Comparison of ENCODE assay signal across 1 cellular context in genomic region chr1:169138866-169139670, GRCh38.
TF ChIP-seq lines count a peak whose summit lies in the region.

No MANE protein-coding gene starts in this region.

TF ChIP-seq in GM12878, 131 proteins besides CTCF, POLR2A, EP300 and RAD21 (continued from another document and continues in another):
- no peak for TF ChIP-seq ZNF592 (IDR thresholded peaks at IDR 0.05)
- TF ChIP-seq NFIC (IDR thresholded peaks at IDR 0.05; ENCODE audit: low read depth, low read length): peak; percentile 98
- peak; percentile 85 for TF ChIP-seq NR2F1 (conservative IDR thresholded peaks at IDR 0.05)
- no peak for TF ChIP-seq WRNIP1 (IDR thresholded peaks at IDR 0.05; ENCODE audit: borderline replicate concordance, low read depth, low read length)
- TF ChIP-seq IKZF1 (conservative IDR thresholded peaks at IDR 0.05): peak; percentile 68
- peak; percentile 73 for TF ChIP-seq SKIL (IDR thresholded peaks at IDR 0.05; ENCODE audit: low read depth, poor library complexity, severe bottlenecking)
- TF ChIP-seq FOXM1 (IDR thresholded peaks at IDR 0.05; ENCODE audit: low read depth, low read length): peak; percentile 92
- TF ChIP-seq RFX5 (IDR thresholded peaks at IDR 0.05; ENCODE audit: low read depth, low read length): no peak
- TF ChIP-seq NRF1 (conservative IDR thresholded peaks at IDR 0.05; ENCODE audit: low read depth, low read length): no peak
- TF ChIP-seq, protein P1, sequence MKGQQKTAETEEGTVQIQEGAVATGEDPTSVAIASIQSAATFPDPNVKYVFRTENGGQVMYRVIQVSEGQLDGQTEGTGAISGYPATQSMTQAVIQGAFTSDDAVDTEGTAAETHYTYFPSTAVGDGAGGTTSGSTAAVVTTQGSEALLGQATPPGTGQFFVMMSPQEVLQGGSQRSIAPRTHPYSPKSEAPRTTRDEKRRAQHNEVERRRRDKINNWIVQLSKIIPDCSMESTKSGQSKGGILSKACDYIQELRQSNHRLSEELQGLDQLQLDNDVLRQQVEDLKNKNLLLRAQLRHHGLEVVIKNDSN (IDR thresholded peaks at IDR 0.05; ENCODE audit: borderline replicate concordance, extremely low read length, insufficient read depth, low read depth, low read length): no peak
- TF ChIP-seq TBL1XR1 (IDR thresholded peaks at IDR 0.05; ENCODE audit: low read depth, low read length): peak; percentile 60; the same call in 1 of the 2 replicates
- TF ChIP-seq MYB (IDR thresholded peaks at IDR 0.05; ENCODE audit: borderline replicate concordance, low read depth, low read length): no peak
- TF ChIP-seq ASH2L (IDR thresholded peaks at IDR 0.05; ENCODE audit: borderline replicate concordance, low read depth): no peak
- TF ChIP-seq, protein P2, sequence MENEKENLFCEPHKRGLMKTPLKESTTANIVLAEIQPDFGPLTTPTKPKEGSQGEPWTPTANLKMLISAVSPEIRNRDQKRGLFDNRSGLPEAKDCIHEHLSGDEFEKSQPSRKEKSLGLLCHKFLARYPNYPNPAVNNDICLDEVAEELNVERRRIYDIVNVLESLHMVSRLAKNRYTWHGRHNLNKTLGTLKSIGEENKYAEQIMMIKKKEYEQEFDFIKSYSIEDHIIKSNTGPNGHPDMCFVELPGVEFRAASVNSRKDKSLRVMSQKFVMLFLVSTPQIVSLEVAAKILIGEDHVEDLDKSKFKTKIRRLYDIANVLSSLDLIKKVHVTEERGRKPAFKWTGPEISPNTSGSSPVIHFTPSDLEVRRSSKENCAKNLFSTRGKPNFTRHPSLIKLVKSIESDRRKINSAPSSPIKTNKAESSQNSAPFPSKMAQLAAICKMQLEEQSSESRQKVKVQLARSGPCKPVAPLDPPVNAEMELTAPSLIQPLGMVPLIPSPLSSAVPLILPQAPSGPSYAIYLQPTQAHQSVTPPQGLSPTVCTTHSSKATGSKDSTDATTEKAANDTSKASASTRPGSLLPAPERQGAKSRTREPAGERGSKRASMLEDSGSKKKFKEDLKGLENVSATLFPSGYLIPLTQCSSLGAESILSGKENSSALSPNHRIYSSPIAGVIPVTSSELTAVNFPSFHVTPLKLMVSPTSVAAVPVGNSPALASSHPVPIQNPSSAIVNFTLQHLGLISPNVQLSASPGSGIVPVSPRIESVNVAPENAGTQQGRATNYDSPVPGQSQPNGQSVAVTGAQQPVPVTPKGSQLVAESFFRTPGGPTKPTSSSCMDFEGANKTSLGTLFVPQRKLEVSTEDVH (IDR thresholded peaks at IDR 0.05; ENCODE audit: low read depth, partially characterized antibody): no peak
- peak in 1 of 2 experiments; percentile 10; a peak in 1 of 4 replicates for TF ChIP-seq BHLHE40 (IDR thresholded peaks at IDR 0.05; ENCODE audit: borderline replicate concordance in 1 of 2, low read depth in 2 of 2, low read length in 1 of 2)
- peak; percentile 98 for TF ChIP-seq ATF2 (IDR thresholded peaks at IDR 0.05; ENCODE audit: low read length)
- peak; percentile 96 for TF ChIP-seq BACH1 (IDR thresholded peaks at IDR 0.05; ENCODE audit: borderline replicate concordance)
- TF ChIP-seq, protein P3, sequence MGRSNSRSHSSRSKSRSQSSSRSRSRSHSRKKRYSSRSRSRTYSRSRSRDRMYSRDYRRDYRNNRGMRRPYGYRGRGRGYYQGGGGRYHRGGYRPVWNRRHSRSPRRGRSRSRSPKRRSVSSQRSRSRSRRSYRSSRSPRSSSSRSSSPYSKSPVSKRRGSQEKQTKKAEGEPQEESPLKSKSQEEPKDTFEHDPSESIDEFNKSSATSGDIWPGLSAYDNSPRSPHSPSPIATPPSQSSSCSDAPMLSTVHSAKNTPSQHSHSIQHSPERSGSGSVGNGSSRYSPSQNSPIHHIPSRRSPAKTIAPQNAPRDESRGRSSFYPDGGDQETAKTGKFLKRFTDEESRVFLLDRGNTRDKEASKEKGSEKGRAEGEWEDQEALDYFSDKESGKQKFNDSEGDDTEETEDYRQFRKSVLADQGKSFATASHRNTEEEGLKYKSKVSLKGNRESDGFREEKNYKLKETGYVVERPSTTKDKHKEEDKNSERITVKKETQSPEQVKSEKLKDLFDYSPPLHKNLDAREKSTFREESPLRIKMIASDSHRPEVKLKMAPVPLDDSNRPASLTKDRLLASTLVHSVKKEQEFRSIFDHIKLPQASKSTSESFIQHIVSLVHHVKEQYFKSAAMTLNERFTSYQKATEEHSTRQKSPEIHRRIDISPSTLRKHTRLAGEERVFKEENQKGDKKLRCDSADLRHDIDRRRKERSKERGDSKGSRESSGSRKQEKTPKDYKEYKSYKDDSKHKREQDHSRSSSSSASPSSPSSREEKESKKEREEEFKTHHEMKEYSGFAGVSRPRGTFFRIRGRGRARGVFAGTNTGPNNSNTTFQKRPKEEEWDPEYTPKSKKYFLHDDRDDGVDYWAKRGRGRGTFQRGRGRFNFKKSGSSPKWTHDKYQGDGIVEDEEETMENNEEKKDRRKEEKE (IDR thresholded peaks at IDR 0.05): no peak
- peak; percentile 87 for TF ChIP-seq ZNF24 (IDR thresholded peaks at IDR 0.05)
- TF ChIP-seq YY1 (IDR thresholded peaks at IDR 0.05; ENCODE audit: low read depth, low read length): no peak
- TF ChIP-seq, protein P4, sequence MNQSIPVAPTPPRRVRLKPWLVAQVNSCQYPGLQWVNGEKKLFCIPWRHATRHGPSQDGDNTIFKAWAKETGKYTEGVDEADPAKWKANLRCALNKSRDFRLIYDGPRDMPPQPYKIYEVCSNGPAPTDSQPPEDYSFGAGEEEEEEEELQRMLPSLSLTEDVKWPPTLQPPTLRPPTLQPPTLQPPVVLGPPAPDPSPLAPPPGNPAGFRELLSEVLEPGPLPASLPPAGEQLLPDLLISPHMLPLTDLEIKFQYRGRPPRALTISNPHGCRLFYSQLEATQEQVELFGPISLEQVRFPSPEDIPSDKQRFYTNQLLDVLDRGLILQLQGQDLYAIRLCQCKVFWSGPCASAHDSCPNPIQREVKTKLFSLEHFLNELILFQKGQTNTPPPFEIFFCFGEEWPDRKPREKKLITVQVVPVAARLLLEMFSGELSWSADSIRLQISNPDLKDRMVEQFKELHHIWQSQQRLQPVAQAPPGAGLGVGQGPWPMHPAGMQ (IDR thresholded peaks at IDR 0.05; ENCODE audit: borderline replicate concordance): no peak
- TF ChIP-seq MEF2B (IDR thresholded peaks at IDR 0.05; ENCODE audit: partially characterized antibody, poor library complexity, severe bottlenecking): peak; percentile 68
- no peak for TF ChIP-seq NFYA (IDR thresholded peaks at IDR 0.05; ENCODE audit: borderline replicate concordance, low read depth, low read length)
- peak; percentile 90 to 94 for TF ChIP-seq IKZF2 (IDR thresholded peaks at IDR 0.05)
- TF ChIP-seq SIX5 (IDR thresholded peaks at IDR 0.05; ENCODE audit: low read depth, low read length, severe bottlenecking): no peak
- TF ChIP-seq MTA3 (IDR thresholded peaks at IDR 0.05; ENCODE audit: borderline replicate concordance, low read length): peak; percentile 69; the same call in 1 of the 2 replicates
- TF ChIP-seq CUX1 (IDR thresholded peaks at IDR 0.05; ENCODE audit: insufficient replicate concordance, low read depth, low read length): no peak
- TF ChIP-seq RELB (IDR thresholded peaks at IDR 0.05; ENCODE audit: low read depth): peak; percentile 90
- no peak for TF ChIP-seq HDAC6 (IDR thresholded peaks at IDR 0.05; ENCODE audit: unreplicated experiment)
